In genomic region chr15:65302061-65302460, GRCh38 we compare ENCODE assay signal across 1 cellular context.
TF ChIP-seq lines count a peak whose summit lies in the region.

No MANE protein-coding gene starts in this region.

TF ChIP-seq in GM23338, 12 proteins besides CTCF, POLR2A, EP300 and RAD21 (continued from another document):
- TF ChIP-seq, protein P1, sequence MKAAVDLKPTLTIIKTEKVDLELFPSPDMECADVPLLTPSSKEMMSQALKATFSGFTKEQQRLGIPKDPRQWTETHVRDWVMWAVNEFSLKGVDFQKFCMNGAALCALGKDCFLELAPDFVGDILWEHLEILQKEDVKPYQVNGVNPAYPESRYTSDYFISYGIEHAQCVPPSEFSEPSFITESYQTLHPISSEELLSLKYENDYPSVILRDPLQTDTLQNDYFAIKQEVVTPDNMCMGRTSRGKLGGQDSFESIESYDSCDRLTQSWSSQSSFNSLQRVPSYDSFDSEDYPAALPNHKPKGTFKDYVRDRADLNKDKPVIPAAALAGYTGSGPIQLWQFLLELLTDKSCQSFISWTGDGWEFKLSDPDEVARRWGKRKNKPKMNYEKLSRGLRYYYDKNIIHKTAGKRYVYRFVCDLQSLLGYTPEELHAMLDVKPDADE (IDR thresholded peaks at IDR 0.05): no peak
- TF ChIP-seq POLR2AphosphoS5 (IDR thresholded peaks at IDR 0.05; ENCODE audit: low read depth): no peak
- no peak for TF ChIP-seq REST (IDR thresholded peaks at IDR 0.05; ENCODE audit: unreplicated experiment)
- no peak for TF ChIP-seq EZH2 (IDR thresholded peaks at IDR 0.05; ENCODE audit: low read depth, unreplicated experiment)
- no peak for TF ChIP-seq ZNF114 (CRISPR knock-in tag; IDR thresholded peaks at IDR 0.05)
- no peak for TF ChIP-seq NANOG (IDR thresholded peaks at IDR 0.05; ENCODE audit: borderline replicate concordance)
- no peak for TF ChIP-seq STAT1 (IDR thresholded peaks at IDR 0.05; ENCODE audit: unreplicated experiment)
- no peak for TF ChIP-seq EZH2phosphoT487 (IDR thresholded peaks at IDR 0.05; ENCODE audit: unreplicated experiment)
- no peak for TF ChIP-seq ZNF331 (CRISPR knock-in tag; IDR thresholded peaks at IDR 0.05; ENCODE audit: low read depth)
- TF ChIP-seq CREB1 (CRISPR knock-in tag; IDR thresholded peaks at IDR 0.05; ENCODE audit: low read depth): no peak
- no peak for TF ChIP-seq ZNF462 (CRISPR knock-in tag; IDR thresholded peaks at IDR 0.05)
